19 cellular contexts compared by ENCODE assay signal in genomic region chr3:181613813-181614212, GRCh38.
DNase-seq lines count a peak whose midpoint lies in the region; ATAC-seq and TF ChIP-seq lines count a peak whose summit lies in the region.
"Had no signal": no experiment of that assay in that cellular context is flagged by ENCODE, and none has a peak within 500 bp of the region (broad histone marks: within the 10 kb centered on the region; RNA-seq: fewer than 3 reads in every experiment).

No MANE protein-coding gene starts in this region.

- H3K79me2 ChIP-seq in Karpas-422 (ENCODE audit: low read length) (no peaks in the 10 kb centered on the region), mammary epithelial cell (ENCODE audit: insufficient read depth, low read length) (no peaks in the 10 kb centered on the region)

- WGBS in endodermal cell (ENCODE audit: insufficient coverage in 1 of 2, insufficient read length in 1 of 2), 2 experiments: 86% methylated on average over 1 of the region's 1 CpG; no CpG with 5 or more reads in 1 of the 2 experiments
- WGBS in mammary epithelial cell (ENCODE audit: low coverage, missing lambda C conversion rate): 92% methylated on average over 1 of the region's 1 CpG

- H3K27me3 ChIP-seq in endodermal cell (ENCODE audit: control insufficient read depth, insufficient read depth, low read length, poor library complexity, severe bottlenecking): no peaks in the 10 kb centered on the region
- no peaks in the 10 kb centered on the region for H3K27me3 ChIP-seq in Karpas-422 (ENCODE audit: low read length)
- no peaks in the 10 kb centered on the region for H3K27me3 ChIP-seq in mammary epithelial cell (ENCODE audit: insufficient read depth, low read length)
- H3K27me3 ChIP-seq in CD8-positive, alpha-beta T cell (ENCODE audit: insufficient read depth, low read length): no peaks in the 10 kb centered on the region

- H3K4me3 ChIP-seq in endodermal cell (ENCODE audit: low read length): no peak overlapping the region
- H3K4me3 ChIP-seq in Karpas-422 (ENCODE audit: low read length): no peak overlapping the region
- no peak overlapping the region for H3K4me3 ChIP-seq in mammary epithelial cell (replicated peaks in 1 of 3; ENCODE audit: insufficient read depth in 1 of 3, low read depth in 2 of 3, low read length in 3 of 3)
- H3K4me3 ChIP-seq in CD8-positive, alpha-beta T cell (ENCODE audit: low read depth, low read length): no peak overlapping the region
- H3K4me3 ChIP-seq: PC-9 had no signal

- BruUV-seq in mammary epithelial cell (replicated peaks; lab: Mats Ljungman, UMichigan): no TSS peak

- DNase-seq in astrocyte of the hippocampus (ENCODE audit: low read depth, low spot score) (peak; percentile 32), endodermal cell (no peak), neural crest cell (ENCODE audit: low read depth, low spot score) (no peak), Karpas-422 (no peak), mammary epithelial cell (no peak)
- no peak for DNase-seq in CD8-positive, alpha-beta T cell
- DNase-seq: ACHN, DND-41, H9, IMR-90, NCI-H1048, NCI-H1436 treated with DMSO at 0.1 percent for 48 hours, NCI-H2029 treated with DMSO at 0.1 percent for 48 hours, NCI-H2171, NCI-H526 treated with DMSO at 0.1 percent for 48 hours, PC-9 had no signal

- TF ChIP-seq CTCF in endodermal cell (conservative IDR thresholded peaks at IDR 0.05) (no peak), neural crest cell (conservative IDR thresholded peaks at IDR 0.05) (no peak), mammary epithelial cell (conservative IDR thresholded peaks at IDR 0.05 in 1 of 2, IDR thresholded peaks at IDR 0.05 in 1 of 2; ENCODE audit: extremely low read depth in 1 of 2, insufficient read depth in 1 of 2, low read depth in 1 of 2, low read length in 2 of 2) (no peak)
- no peak for TF ChIP-seq CTCF in CD8-positive, alpha-beta T cell (IDR thresholded peaks at IDR 0.05)

- H3K4me3 Mint-ChIP-seq in endodermal cell (no peak overlapping the region), neural crest cell (peak overlapping the region; percentile 77)
- no peak overlapping the region for H3K4me3 Mint-ChIP-seq in CD8-positive, alpha-beta T cell
- H3K4me3 Mint-ChIP-seq: H9 had no signal

- H2AFZ ChIP-seq in Karpas-422 (ENCODE audit: low read length) (no peak overlapping the region), mammary epithelial cell (ENCODE audit: low read depth, low read length) (no peak overlapping the region)

- H3K27ac Mint-ChIP-seq in endodermal cell (no peak overlapping the region), neural crest cell (ENCODE audit: unreplicated experiment) (no peak overlapping the region)
- H3K27ac Mint-ChIP-seq in CD8-positive, alpha-beta T cell: no peak overlapping the region

- intact Hi-C loops in mammary epithelial cell (cut with micrococcal nuclease): no loop called here
- intact Hi-C loops in CD8-positive, alpha-beta T cell (cut with DNase I, micrococcal nuclease): no loop called here

- H3K4me2 ChIP-seq in Karpas-422 (ENCODE audit: low read depth, low read length, poor library complexity, severe bottlenecking) (no peak overlapping the region), mammary epithelial cell (ENCODE audit: insufficient read depth, low read depth, low read length) (no peak overlapping the region)
- H3K4me2 ChIP-seq: PC-9 had no signal

- no peaks in the 10 kb centered on the region for H3K9me2 ChIP-seq in Karpas-422 (replicated peaks; ENCODE audit: insufficient read depth, low read length)

- CTCF ChIA-PET in mammary epithelial cell (lab: Charles Lee; ENCODE audit: low non-redundant PET): no interaction called here
- CTCF ChIA-PET in CD8-positive, alpha-beta T cell (lab: Charles Lee): no interaction called here

- H3K36me3 Mint-ChIP-seq in endodermal cell (ENCODE audit: low read depth): no peaks in the 10 kb centered on the region
- H3K36me3 Mint-ChIP-seq in neural crest cell (ENCODE audit: low read depth): no peaks in the 10 kb centered on the region
- H3K36me3 Mint-ChIP-seq in CD8-positive, alpha-beta T cell: no peaks in the 10 kb centered on the region

- ATAC-seq in CD8-positive, alpha-beta T cell: no peak

- in situ Hi-C loops in mammary epithelial cell (cut with MboI; ENCODE audit: low sequenced_read_pairs in 2 of 2): no loop called here

- peak overlapping the region; percentile 21 for H3K27ac ChIP-seq in endodermal cell (ENCODE audit: low read depth, low read length)
- H3K27ac ChIP-seq in temporal lobe (ENCODE audit: low read depth, low read length): peak overlapping the region; percentile 40
- H3K27ac ChIP-seq in Karpas-422 (ENCODE audit: low read length): no peak overlapping the region
- H3K27ac ChIP-seq in mammary epithelial cell (ENCODE audit: insufficient read depth, low read depth, low read length): no peak overlapping the region
- no peak overlapping the region for H3K27ac ChIP-seq in CD8-positive, alpha-beta T cell (ENCODE audit: low read depth, low read length)
- H3K27ac ChIP-seq: C4-2B, PC-9, RWPE1 had no signal

- H3K27me3 Mint-ChIP-seq in endodermal cell (ENCODE audit: insufficient read depth) (no peaks in the 10 kb centered on the region), neural crest cell (ENCODE audit: low read depth) (no peaks in the 10 kb centered on the region)
- H3K27me3 Mint-ChIP-seq in CD8-positive, alpha-beta T cell (ENCODE audit: low read depth): no peaks in the 10 kb centered on the region

- H3K4me1 Mint-ChIP-seq in endodermal cell (peaks cover 15% of the 10 kb centered on the region), neural crest cell (peaks cover 78% of the 10 kb centered on the region)
- H3K4me1 Mint-ChIP-seq in CD8-positive, alpha-beta T cell (ENCODE audit: low read depth): no peaks in the 10 kb centered on the region

- H3K4me1 ChIP-seq in endodermal cell (ENCODE audit: control insufficient read depth, insufficient read depth, low read length): no peaks in the 10 kb centered on the region
- no peaks in the 10 kb centered on the region for H3K4me1 ChIP-seq in Karpas-422 (ENCODE audit: low read length)
- H3K4me1 ChIP-seq in mammary epithelial cell (ENCODE audit: insufficient read depth, low read length): no peaks in the 10 kb centered on the region
- H3K4me1 ChIP-seq in CD8-positive, alpha-beta T cell (ENCODE audit: insufficient read depth, low read length): no peaks in the 10 kb centered on the region

- H3K9ac ChIP-seq in endodermal cell (ENCODE audit: extremely low read depth, low read length, poor library complexity, severe bottlenecking) (no peak overlapping the region), Karpas-422 (ENCODE audit: low read length) (no peak overlapping the region), mammary epithelial cell (ENCODE audit: insufficient read depth, low read length) (no peak overlapping the region)

- H3K36me3 ChIP-seq in endodermal cell (ENCODE audit: control insufficient read depth, insufficient read depth, low read length): no peaks in the 10 kb centered on the region
- H3K36me3 ChIP-seq in Karpas-422 (ENCODE audit: insufficient read depth, low read length): no peaks in the 10 kb centered on the region
- peaks cover 2% of the 10 kb centered on the region for H3K36me3 ChIP-seq in mammary epithelial cell (ENCODE audit: insufficient read depth, low read length)
- no peaks in the 10 kb centered on the region for H3K36me3 ChIP-seq in CD8-positive, alpha-beta T cell (ENCODE audit: insufficient read depth, low read length)

- dilution Hi-C loops in mammary epithelial cell (cut with HindIII; ENCODE audit: low sequenced_read_pairs): no loop called here

- no peaks in the 10 kb centered on the region for H4K20me1 ChIP-seq in Karpas-422 (ENCODE audit: insufficient read depth, low read depth, low read length)
- no peaks in the 10 kb centered on the region for H4K20me1 ChIP-seq in mammary epithelial cell (ENCODE audit: insufficient read depth, low read length)

- H3K9me3 ChIP-seq in endodermal cell (ENCODE audit: control insufficient read depth, low read length) (no peaks in the 10 kb centered on the region), Karpas-422 (ENCODE audit: low read length) (no peaks in the 10 kb centered on the region), mammary epithelial cell (replicated peaks; ENCODE audit: insufficient read depth, low read length) (no peaks in the 10 kb centered on the region)
- no peaks in the 10 kb centered on the region for H3K9me3 ChIP-seq in CD8-positive, alpha-beta T cell (ENCODE audit: low read length)

- H3K9me3 Mint-ChIP-seq in endodermal cell: no peaks in the 10 kb centered on the region
- no peaks in the 10 kb centered on the region for H3K9me3 Mint-ChIP-seq in neural crest cell
- H3K9me3 Mint-ChIP-seq in CD8-positive, alpha-beta T cell: no peaks in the 10 kb centered on the region
- H3K9me3 Mint-ChIP-seq: H9 had no signal

- POLR2A ChIA-PET in CD8-positive, alpha-beta T cell (lab: Charles Lee): no interaction called here

Comparison
In these comparisons a context has a peak if more than half of its experiments do, and no peak if none do; other contexts are left out.
1. H3K27ac ChIP-seq: peak in endodermal cell (single experiment) and temporal lobe (single experiment); none in Karpas-422 (single experiment), mammary epithelial cell (single experiment) and CD8-positive, alpha-beta T cell (single experiment).